Comparison of ENCODE assay signal across 11 cellular contexts in genomic region chr17:39777534-39778365, GRCh38. TPM values are rescaled to one million over a fixed set of nuclear protein-coding genes. Genes with fewer than 3 reads are reported as not detected.
DNase-seq lines count a peak whose midpoint lies in the region; ATAC-seq and TF ChIP-seq lines count a peak whose summit lies in the region.
"Had no signal": no experiment of that assay in that cellular context is flagged by ENCODE, and none has a peak within 500 bp of the region (broad histone marks: within the 10 kb centered on the region; RNA-seq: fewer than 3 reads in every experiment).

No MANE protein-coding gene starts in this region.

- H3K9me3 ChIP-seq in mucosa of descending colon (no peaks in the 10 kb centered on the region), smooth muscle cell (replicated peaks; ENCODE audit: low read depth) (no peaks in the 10 kb centered on the region)

- no peaks in the 10 kb centered on the region for H3K36me3 ChIP-seq in mucosa of descending colon (ENCODE audit: low read depth)
- H3K36me3 ChIP-seq in smooth muscle cell (ENCODE audit: low read depth): no peaks in the 10 kb centered on the region

- WGBS in smooth muscle cell (ENCODE audit: low lambda C conversion rate): 80% methylated on average over 11 of the region's 11 CpGs

- H3K27me3 Mint-ChIP-seq in IgD-negative memory B cell: no peaks in the 10 kb centered on the region

- no peaks in the 10 kb centered on the region for H3K79me2 ChIP-seq in smooth muscle cell (ENCODE audit: low read depth)

- no peak overlapping the region for H3K9ac ChIP-seq in smooth muscle cell (ENCODE audit: low read depth)

- no peaks in the 10 kb centered on the region for H4K20me1 ChIP-seq in smooth muscle cell (ENCODE audit: low read depth)

- H3K4me2 ChIP-seq in smooth muscle cell: no peak overlapping the region

- peaks cover 24% of the 10 kb centered on the region for H3K36me3 Mint-ChIP-seq in IgD-negative memory B cell

- DNase-seq in mucosa of descending colon (no peak), iPS-NIHi7 (ENCODE audit: extremely low spot score) (no peak), smooth muscle cell (lab: John Stamatoyannopoulos, UW; ENCODE audit: unreplicated experiment) (no peak), inferior parietal cortex (ENCODE audit: extremely low spot score) (no peak), omental fat pad (ENCODE audit: low spot score) (no peak)
- DNase-seq: NCI-H187 had no signal

- H3K27me3 ChIP-seq in smooth muscle cell (ENCODE audit: low read depth): peaks cover 18% of the 10 kb centered on the region

- intact Hi-C loops in mucosa of descending colon (cut with DNase I, micrococcal nuclease): loop anchor here in 1 of 2 donors (10.0 kb wide), 1 partner anchor 87 kb away; the partner anchor contains the start of genes IKZF3 and ZPBP2

- ATAC-seq in GM18499 (IDR thresholded peaks at IDR 0.05; ENCODE audit: insufficient read depth, unreplicated experiment) (peak; percentile 45), GM21447 (IDR thresholded peaks at IDR 0.05; ENCODE audit: unreplicated experiment) (peak; percentile 53), mucosa of descending colon (peak; percentile 45), omental fat pad (ENCODE audit: low FRiP score) (no peak)

- H3K27ac Mint-ChIP-seq in IgD-negative memory B cell: peak overlapping the region; percentile 78 to 98 (median 93)

- H3K4me1 ChIP-seq in mucosa of descending colon (ENCODE audit: low read depth) (no peaks in the 10 kb centered on the region), smooth muscle cell (ENCODE audit: low read depth) (peaks cover 9% of the 10 kb centered on the region)

- no peak overlapping the region for H2AFZ ChIP-seq in smooth muscle cell (ENCODE audit: low read depth)

- no peaks in the 10 kb centered on the region for H3K9me3 Mint-ChIP-seq in IgD-negative memory B cell

- H3K27ac ChIP-seq in smooth muscle cell (ENCODE audit: low read depth): no peak overlapping the region
- H3K27ac ChIP-seq: epithelial cell of prostate had no signal

- TF ChIP-seq CTCF in mucosa of descending colon (IDR thresholded peaks at IDR 0.05) (no peak), smooth muscle cell (IDR thresholded peaks at IDR 0.05; ENCODE audit: borderline replicate concordance, insufficient read depth, poor library complexity, severe bottlenecking) (no peak), omental fat pad (IDR thresholded peaks at IDR 0.05) (no peak)

- H3K4me3 ChIP-seq in mucosa of descending colon: no peak overlapping the region
- no peak overlapping the region for H3K4me3 ChIP-seq in smooth muscle cell

- H3K4me1 Mint-ChIP-seq in IgD-negative memory B cell: peaks cover 54 to 66% (median 58%) of the 10 kb centered on the region in 3 donors

- H3F3A ChIP-seq in smooth muscle cell (ENCODE audit: low read depth): no peaks in the 10 kb centered on the region

- peak overlapping the region; percentile 90 to 96 (median 94) for H3K4me3 Mint-ChIP-seq in IgD-negative memory B cell

RNA-seq across cellular contexts. Expression of gene GRB7, which starts 40.0 kb away (rescaled TPM):
- polyA plus RNA-seq in IgD-negative memory B cell (not detected), smooth muscle cell (4.1 and 9.1 TPM in 2 replicates)
- total RNA-seq in mucosa of descending colon (10 to 100 TPM; 13.6 to 49.0 (median 28.0) TPM), smooth muscle cell (2.7 and 3.6 TPM in 2 replicates), omental fat pad (10 to 100 TPM in 3 of 4 donors, not detected in 1; 13.0 to 19.3 (median 14.0) TPM)
- total RNA-seq: myocyte had no signal

RNA-seq across cellular contexts. Expression of gene MIEN1, which starts 47.4 kb away (rescaled TPM):
- 113 TPM for polyA plus RNA-seq in IgD-negative memory B cell
- total RNA-seq in mucosa of descending colon: 10 to 100 TPM; 63.2 to 84.3 (median 67.1) TPM
- total RNA-seq in smooth muscle cell: 33.5 and 55.8 TPM in 2 replicates
- polyA plus RNA-seq in smooth muscle cell: 70.7 and 71.5 TPM in 2 replicates
- 10 to 100 TPM; 33.9 to 60.8 (median 52.5) TPM for total RNA-seq in omental fat pad
